In genomic region chr3:196169836-196170240, GRCh38 we compare ENCODE assay signal across 1 cellular context.
TF ChIP-seq lines count a peak whose summit lies in the region.

No MANE protein-coding gene starts in this region.

TF ChIP-seq in HepG2, 621 proteins besides CTCF, POLR2A, EP300 and RAD21 (continued from another document):
- TF ChIP-seq CREB1 (IDR thresholded peaks at IDR 0.05) (no peak), CREB1 (CRISPR knock-in tag; IDR thresholded peaks at IDR 0.05) (no peak), ZNF550 (CRISPR knock-in tag; IDR thresholded peaks at IDR 0.05; ENCODE audit: borderline replicate concordance) (no peak), NR2F1 (CRISPR knock-in tag; IDR thresholded peaks at IDR 0.05) (no peak), RXRA (CRISPR knock-in tag; IDR thresholded peaks at IDR 0.05) (no peak), PAWR (CRISPR knock-in tag; IDR thresholded peaks at IDR 0.05; ENCODE audit: borderline replicate concordance) (no peak)
TF ChIP-seq in HepG2: peak in this region for 0.
